8 cellular contexts compared by ENCODE assay signal in the genomic region with DNA sequence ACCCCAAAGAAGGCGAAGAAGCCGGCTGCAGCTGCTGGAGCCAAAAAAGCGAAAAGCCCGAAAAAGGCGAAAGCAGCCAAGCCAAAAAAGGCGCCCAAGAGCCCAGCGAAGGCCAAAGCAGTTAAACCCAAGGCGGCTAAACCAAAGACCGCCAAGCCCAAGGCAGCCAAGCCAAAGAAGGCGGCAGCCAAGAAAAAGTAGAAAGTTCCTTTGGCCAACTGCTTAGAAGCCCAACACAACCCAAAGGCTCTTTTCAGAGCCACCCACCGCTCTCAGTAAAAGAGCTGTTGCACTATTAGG.
DNase-seq lines count a peak whose midpoint lies in the region; ATAC-seq and TF ChIP-seq lines count a peak whose summit lies in the region.

No MANE protein-coding gene starts in this region.

- H3K27ac ChIP-seq in hepatocyte, result peak overlapping the region; percentile 94

- no peaks in the 10 kb centered on the region for H3K27me3 Mint-ChIP-seq in activated T-cell treated with anti-CD3 and anti-CD28 coated beads, Interleukin-2, amount 50 U/mL, for 24 hours
- H3K27me3 Mint-ChIP-seq in activated naive CD4-positive, alpha-beta T cell treated with anti-CD3 and anti-CD28 coated beads, Interleukin-2, amount 50 U/mL, for 24 hours, result no peaks in the 10 kb centered on the region
- H3K27me3 Mint-ChIP-seq in stimulated activated memory B cell treated with anti-CD40 and anti-IgM and Interleukin-4, amounts not matched to agents 10 μg/mL and 1 μg/mL and 100 μg/mL, for 72 hours, result no peaks in the 10 kb centered on the region

- H3K4me2 ChIP-seq in hepatocyte, result peak overlapping the region; percentile 95

- peaks cover 47% of the 10 kb centered on the region for H3K4me1 Mint-ChIP-seq in activated T-cell treated with anti-CD3 and anti-CD28 coated beads, Interleukin-2, amount 50 U/mL, for 24 hours (ENCODE audit: low read depth)
- H3K4me1 Mint-ChIP-seq in activated naive CD4-positive, alpha-beta T cell treated with anti-CD3 and anti-CD28 coated beads, Interleukin-2, amount 50 U/mL, for 24 hours, result peaks cover 47% of the 10 kb centered on the region
- peaks cover 34% of the 10 kb centered on the region for H3K4me1 Mint-ChIP-seq in stimulated activated memory B cell treated with anti-CD40 and anti-IgM and Interleukin-4, amounts not matched to agents 10 μg/mL and 1 μg/mL and 100 μg/mL, for 72 hours

- TF ChIP-seq CTCF in hepatocyte (IDR thresholded peaks at IDR 0.05; ENCODE audit: poor library complexity), result no peak

- no peaks in the 10 kb centered on the region for H3K27me3 ChIP-seq in hepatocyte

- H3K79me2 ChIP-seq in hepatocyte, result peaks cover 37% of the 10 kb centered on the region

- peaks cover 26% of the 10 kb centered on the region for H4K20me1 ChIP-seq in hepatocyte (ENCODE audit: insufficient read depth, poor library complexity, severe bottlenecking)

- no peak overlapping the region for H2AFZ ChIP-seq in hepatocyte

- peak overlapping the region; percentile 86 for H3K4me3 Mint-ChIP-seq in activated T-cell treated with anti-CD3 and anti-CD28 coated beads, Interleukin-2, amount 50 U/mL, for 24 hours
- peak overlapping the region; percentile 95 for H3K4me3 Mint-ChIP-seq in activated naive CD4-positive, alpha-beta T cell treated with anti-CD3 and anti-CD28 coated beads, Interleukin-2, amount 50 U/mL, for 24 hours
- H3K4me3 Mint-ChIP-seq in stimulated activated memory B cell treated with anti-CD40 and anti-IgM and Interleukin-4, amounts not matched to agents 10 μg/mL and 1 μg/mL and 100 μg/mL, for 72 hours, result peak overlapping the region; percentile 95

- DNase-seq in activated T-cell treated with anti-CD3 and anti-CD28 coated beads, Interleukin-2, amount 50 U/mL, for 24 hours, result peak; percentile 79
- no peak for DNase-seq in activated T-cell treated with anti-CD3 and anti-CD28 coated beads, Interleukin-2, amount 50 U/mL, for 1 hour
- no peak for DNase-seq in hepatocyte (ENCODE audit: low spot score)
- DNase-seq in GM19238 (ENCODE audit: insufficient read length, low spot score), result no peak
- DNase-seq in GF-D8 (lab: John Stamatoyannopoulos, UW), result no peak
- no peak for DNase-seq in DMS153 treated with DMSO at 0.1 percent for 48 hours (lab: John Stamatoyannopoulos, UW; ENCODE audit: unreplicated experiment)

- H3K9me3 Mint-ChIP-seq in activated T-cell treated with anti-CD3 and anti-CD28 coated beads, Interleukin-2, amount 50 U/mL, for 24 hours, result no peaks in the 10 kb centered on the region
- no peaks in the 10 kb centered on the region for H3K9me3 Mint-ChIP-seq in activated naive CD4-positive, alpha-beta T cell treated with anti-CD3 and anti-CD28 coated beads, Interleukin-2, amount 50 U/mL, for 24 hours
- no peaks in the 10 kb centered on the region for H3K9me3 Mint-ChIP-seq in stimulated activated memory B cell treated with anti-CD40 and anti-IgM and Interleukin-4, amounts not matched to agents 10 μg/mL and 1 μg/mL and 100 μg/mL, for 72 hours

- peak overlapping the region; percentile 96 for H3K27ac Mint-ChIP-seq in activated T-cell treated with anti-CD3 and anti-CD28 coated beads, Interleukin-2, amount 50 U/mL, for 24 hours
- H3K27ac Mint-ChIP-seq in activated naive CD4-positive, alpha-beta T cell treated with anti-CD3 and anti-CD28 coated beads, Interleukin-2, amount 50 U/mL, for 24 hours, result peak overlapping the region; percentile 99
- peak overlapping the region; percentile 99 for H3K27ac Mint-ChIP-seq in stimulated activated memory B cell treated with anti-CD40 and anti-IgM and Interleukin-4, amounts not matched to agents 10 μg/mL and 1 μg/mL and 100 μg/mL, for 72 hours

- peak overlapping the region; percentile 80 for H3K4me3 ChIP-seq in hepatocyte

- no peaks in the 10 kb centered on the region for H3K4me1 ChIP-seq in hepatocyte (ENCODE audit: insufficient read depth)

- no peak for ATAC-seq in stimulated activated memory B cell treated with anti-CD40 and anti-IgM and Interleukin-4, amounts not matched to agents 10 μg/mL and 1 μg/mL and 100 μg/mL, for 72 hours

- H3K9me3 ChIP-seq in hepatocyte (ENCODE audit: low read depth), result no peaks in the 10 kb centered on the region

- H3K36me3 ChIP-seq in hepatocyte (replicated peaks; ENCODE audit: insufficient read depth, low read depth), result no peaks in the 10 kb centered on the region

- no peaks in the 10 kb centered on the region for H3K9me2 ChIP-seq in hepatocyte (replicated peaks; ENCODE audit: insufficient read depth)

- WGBS in hepatocyte (ENCODE audit: low lambda C conversion rate, missing lambda C conversion rate), result 0% methylated on average over 11 of the region's 11 CpGs

- H3K36me3 Mint-ChIP-seq in activated T-cell treated with anti-CD3 and anti-CD28 coated beads, Interleukin-2, amount 50 U/mL, for 24 hours (ENCODE audit: low read depth), result peaks cover 22% of the 10 kb centered on the region
- no peaks in the 10 kb centered on the region for H3K36me3 Mint-ChIP-seq in activated naive CD4-positive, alpha-beta T cell treated with anti-CD3 and anti-CD28 coated beads, Interleukin-2, amount 50 U/mL, for 24 hours
- H3K36me3 Mint-ChIP-seq in stimulated activated memory B cell treated with anti-CD40 and anti-IgM and Interleukin-4, amounts not matched to agents 10 μg/mL and 1 μg/mL and 100 μg/mL, for 72 hours, result peaks cover 13% of the 10 kb centered on the region
